In genomic region chr11:4406206-4406605, GRCh38 we compare ENCODE assay signal across 5 cellular contexts. TPM values are rescaled to one million over a fixed set of nuclear protein-coding genes. Genes with fewer than 3 reads are reported as not detected.
"Had no signal": no experiment of that assay in that cellular context is flagged by ENCODE, and none has a peak within 500 bp of the region (broad histone marks: within the 10 kb centered on the region; RNA-seq: fewer than 3 reads in every experiment).

No MANE protein-coding gene starts in this region.

RNA-seq across cellular contexts. Expression of gene OR52B4, which starts 38.0 kb away (rescaled TPM):
- total RNA-seq: M059J, Peyer's patch, Right ventricle myocardium inferior, SJSA1 had no signal
- polyA plus RNA-seq: SK-N-SH had no signal

RNA-seq across cellular contexts. Expression of gene OR52K2, which starts 42.9 kb away (rescaled TPM):
- total RNA-seq: M059J, Peyer's patch, Right ventricle myocardium inferior, SJSA1 had no signal
- polyA plus RNA-seq: SK-N-SH had no signal
